In the genomic region with DNA sequence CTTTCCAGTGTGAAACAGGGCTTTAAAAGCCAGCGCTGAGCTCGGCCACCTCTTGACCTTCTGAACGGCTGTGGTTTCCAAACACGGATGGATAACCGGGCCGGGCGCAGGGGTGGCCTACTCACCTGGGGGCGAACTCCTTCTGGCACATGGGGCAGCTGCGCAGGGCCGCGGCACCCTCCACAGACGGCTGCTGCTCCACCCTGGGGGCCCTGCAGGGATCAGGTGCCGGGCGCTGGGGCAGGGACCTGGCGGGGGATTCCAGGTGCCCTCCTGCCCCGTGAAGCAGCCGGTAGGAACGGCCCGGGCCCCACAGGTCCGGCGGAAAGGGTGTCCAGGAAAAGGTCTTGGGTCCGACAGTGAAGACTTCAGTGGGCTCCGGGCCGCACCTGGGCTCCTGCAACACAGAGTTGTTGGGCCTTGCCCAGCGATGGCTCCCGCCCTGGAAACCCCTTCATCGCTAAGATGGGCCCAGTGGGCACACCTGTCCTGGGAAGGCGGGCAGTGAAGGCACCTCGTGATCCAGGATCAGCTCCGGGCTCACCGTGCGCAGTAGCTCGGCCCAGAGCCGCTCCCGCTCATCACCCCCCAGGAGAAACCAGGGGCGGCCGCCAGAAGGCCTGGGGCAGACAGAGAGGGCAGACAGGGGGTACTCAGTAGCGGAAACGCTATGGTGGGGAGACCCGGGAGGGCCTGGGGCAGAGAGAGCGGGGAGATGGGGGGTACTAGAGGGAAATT, we compare ENCODE assay signal across 8 cellular contexts. TPM values are rescaled to one million over a fixed set of nuclear protein-coding genes. Genes with fewer than 3 reads are reported as not detected.
DNase-seq lines count a peak whose midpoint lies in the region; ATAC-seq lines count a peak whose summit lies in the region.

No MANE protein-coding gene starts in this region.

- H3K36me3 Mint-ChIP-seq in activated CD8-positive, alpha-beta T cell treated with anti-CD3 and anti-CD28 coated beads, Interleukin-2, amount 10 ng/mL, durations not matched to agents 7 days and 5 days (ENCODE audit: low read depth): peaks cover 8% of the 10 kb centered on the region

- CTCF ChIA-PET in activated CD8-positive, alpha-beta T cell treated with anti-CD3 and anti-CD28 coated beads, Interleukin-2, amount 10 ng/mL, durations not matched to agents 7 days and 5 days (lab: Charles Lee): interaction anchor here (7.6 kb wide), 1 partner anchor 188 kb away, joined by 259 read pairs; no protein-coding TSS in a partner anchor

- H3K9me3 Mint-ChIP-seq in activated CD8-positive, alpha-beta T cell treated with anti-CD3 and anti-CD28 coated beads, Interleukin-2, amount 10 ng/mL, durations not matched to agents 7 days and 5 days (ENCODE audit: insufficient read depth): no peaks in the 10 kb centered on the region

- H3K4me1 ChIP-seq in stomach smooth muscle (ENCODE audit: control insufficient read depth, insufficient read depth, low read length): peaks cover 69% of the 10 kb centered on the region

- H3K9me3 ChIP-seq in stomach smooth muscle (ENCODE audit: control insufficient read depth in 2 of 2, low read length in 2 of 2): no peaks in the 10 kb centered on the region

- no peaks in the 10 kb centered on the region for H3K27me3 ChIP-seq in stomach smooth muscle (ENCODE audit: control insufficient read depth in 1 of 2, insufficient read depth in 2 of 2, low read length in 2 of 2)

- H3K27ac ChIP-seq in stomach smooth muscle (ENCODE audit: low read length): peak overlapping the region; percentile 99

- H3K27ac Mint-ChIP-seq in activated CD8-positive, alpha-beta T cell treated with anti-CD3 and anti-CD28 coated beads, Interleukin-2, amount 10 ng/mL, durations not matched to agents 7 days and 5 days: peak overlapping the region; percentile 72

- no peaks in the 10 kb centered on the region for H3K27me3 Mint-ChIP-seq in activated CD8-positive, alpha-beta T cell treated with anti-CD3 and anti-CD28 coated beads, Interleukin-2, amount 10 ng/mL, durations not matched to agents 7 days and 5 days (ENCODE audit: low read depth)

- ATAC-seq in activated CD8-positive, alpha-beta T cell treated with anti-CD3 and anti-CD28 coated beads, Interleukin-2, amount 10 ng/mL, durations not matched to agents 7 days and 5 days: no peak
- ATAC-seq in HG02840 (IDR thresholded peaks at IDR 0.05; ENCODE audit: low FRiP score, unreplicated experiment): no peak
- ATAC-seq in GM19467 (IDR thresholded peaks at IDR 0.05; ENCODE audit: unreplicated experiment): no peak

- peaks cover 38% of the 10 kb centered on the region for H3K4me1 Mint-ChIP-seq in activated CD8-positive, alpha-beta T cell treated with anti-CD3 and anti-CD28 coated beads, Interleukin-2, amount 10 ng/mL, durations not matched to agents 7 days and 5 days (ENCODE audit: low read depth)

- peak; percentile 8 for DNase-seq in NCI-H748 (lab: John Stamatoyannopoulos, UW; ENCODE audit: unreplicated experiment)
- DNase-seq in NCI-H748 treated with DMSO at 0.1 percent for 48 hours (lab: John Stamatoyannopoulos, UW): no peak
- no peak for DNase-seq in activated CD8-positive, alpha-beta T cell treated with anti-CD3 and anti-CD28 coated beads, Interleukin-2, amount 10 ng/mL, durations not matched to agents 7 days and 5 days
- no peak for DNase-seq in ecto neural progenitor cell (ENCODE audit: low spot score)

- POLR2A ChIA-PET in activated CD8-positive, alpha-beta T cell treated with anti-CD3 and anti-CD28 coated beads, Interleukin-2, amount 10 ng/mL, durations not matched to agents 7 days and 5 days (lab: Charles Lee): interaction anchor here (0.6 to 2.0 kb wide), 4 partner anchors 9 to 198 kb away, joined by 3 to 10 read pairs (median 5); partner anchors contain the start of genes MORN1 and RER1

- H3K4me3 ChIP-seq in iPS-11a (ENCODE audit: low read depth, low read length): peak overlapping the region; percentile 17
- H3K4me3 ChIP-seq in stomach smooth muscle (ENCODE audit: low read length in 2 of 2): peak overlapping the region; percentile 49 to 68

- peak overlapping the region; percentile 57 to 60 for H3K9ac ChIP-seq in stomach smooth muscle (ENCODE audit: low read length in 2 of 2)

- peak overlapping the region; percentile 71 for H3K4me3 Mint-ChIP-seq in activated CD8-positive, alpha-beta T cell treated with anti-CD3 and anti-CD28 coated beads, Interleukin-2, amount 10 ng/mL, durations not matched to agents 7 days and 5 days

- H3K36me3 ChIP-seq in stomach smooth muscle (ENCODE audit: control insufficient read depth in 2 of 2, insufficient read depth in 2 of 2, low read length in 2 of 2): no peaks in the 10 kb centered on the region

RNA-seq across cellular contexts. Expression of gene FAAP20, which starts 0.9 kb away (rescaled TPM):
- total RNA-seq in activated CD8-positive, alpha-beta T cell treated with anti-CD3 and anti-CD28 coated beads, Interleukin-2, amount 10 ng/mL, durations not matched to agents 7 days and 5 days: 10 to 100 TPM; 69.7 to 74.4 TPM

RNA-seq across cellular contexts. Expression of gene SKI, which starts 34.4 kb away (rescaled TPM):
- 10 to 100 TPM; 41.2 to 41.4 TPM for total RNA-seq in activated CD8-positive, alpha-beta T cell treated with anti-CD3 and anti-CD28 coated beads, Interleukin-2, amount 10 ng/mL, durations not matched to agents 7 days and 5 days
